In the genomic region with DNA sequence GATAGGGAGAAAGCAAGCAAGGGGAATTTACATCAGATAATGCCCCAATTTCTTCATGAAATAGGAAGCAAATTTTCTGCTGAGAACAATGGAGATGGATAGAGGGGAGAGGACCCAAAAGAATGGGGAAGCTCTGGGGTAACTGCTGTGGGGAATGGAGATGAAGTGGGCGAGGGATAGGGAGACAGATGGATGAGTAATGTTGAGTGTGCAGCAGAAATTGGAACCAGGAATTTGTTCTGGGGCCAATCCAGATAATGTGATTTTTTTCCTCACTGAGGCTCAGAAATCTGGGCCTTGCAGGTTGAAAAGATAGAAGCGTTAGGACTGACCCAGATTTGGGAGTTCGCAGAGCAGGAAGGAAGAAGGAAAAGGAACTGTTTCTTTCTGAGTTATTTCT, we compare ENCODE assay signal across 15 cellular contexts. TPM values are rescaled to one million over a fixed set of nuclear protein-coding genes. Genes with fewer than 3 reads are reported as not detected.
DNase-seq lines count a peak whose midpoint lies in the region; TF ChIP-seq lines count a peak whose summit lies in the region.
"Had no signal": no experiment of that assay in that cellular context is flagged by ENCODE, and none has a peak within 500 bp of the region (broad histone marks: within the 10 kb centered on the region; RNA-seq: fewer than 3 reads in every experiment).

No MANE protein-coding gene starts in this region.

- POLR2A ChIA-PET in RWPE1 (lab: Yijun Ruan, JAX; ENCODE audit: low non-redundant PET): no interaction called here

- TF ChIP-seq CTCF in RWPE1 (conservative IDR thresholded peaks at IDR 0.05; ENCODE audit: low read depth): no peak
- TF ChIP-seq CTCF in suprapubic skin (IDR thresholded peaks at IDR 0.05): no peak
- TF ChIP-seq CTCF in GM13977 (IDR thresholded peaks at IDR 0.05; ENCODE audit: extremely low read depth, insufficient read depth, missing control alignments): no peak

- H3K9me3 ChIP-seq in skeletal muscle satellite cell (replicated peaks; ENCODE audit: low read length): no peaks in the 10 kb centered on the region
- no peaks in the 10 kb centered on the region for H3K9me3 ChIP-seq in suprapubic skin

- no peak for TF ChIP-seq POLR2A in suprapubic skin (IDR thresholded peaks at IDR 0.05)

- no peak for TF ChIP-seq EP300 in suprapubic skin (IDR thresholded peaks at IDR 0.05)

- H3K4me1 ChIP-seq in skeletal muscle satellite cell (ENCODE audit: control insufficient read depth, insufficient read depth, low read length) (peaks cover 49% of the 10 kb centered on the region), suprapubic skin (peaks cover 10% of the 10 kb centered on the region)

- WGBS in suprapubic skin: 34% methylated on average over 3 of the region's 3 CpGs

- in situ Hi-C loops in GM13977 (cut with MboI; ENCODE audit: low pct_unique_long_range_greater_than_20kb, low sequenced_read_pairs, unreplicated experiment): no loop called here

- no peak overlapping the region for H3K4me3 ChIP-seq in skeletal muscle satellite cell (ENCODE audit: low read length)
- no peak overlapping the region for H3K4me3 ChIP-seq in suprapubic skin
- H3K4me3 ChIP-seq: PC-9 had no signal

- H3K27ac ChIP-seq in RWPE1: no peak overlapping the region
- peak overlapping the region; percentile 54 for H3K27ac ChIP-seq in epithelial cell of prostate
- no peak overlapping the region for H3K27ac ChIP-seq in suprapubic skin
- H3K27ac ChIP-seq: PC-9 had no signal

- H3K9ac ChIP-seq in skeletal muscle satellite cell (ENCODE audit: low read depth, low read length): peak overlapping the region; percentile 46

- H3K4me2 ChIP-seq in skeletal muscle satellite cell (ENCODE audit: low read length): peak overlapping the region; percentile 57
- H3K4me2 ChIP-seq: PC-9 had no signal

- peak; percentile 78 for DNase-seq in EH (ENCODE audit: low read depth)
- peak; percentile 58 for DNase-seq in RWPE1 (ENCODE audit: low spot score)
- DNase-seq in epithelial cell of prostate (ENCODE audit: low read depth, low spot score): no peak
- DNase-seq in NCI-H2196 (lab: John Stamatoyannopoulos, UW; ENCODE audit: unreplicated experiment): no peak
- no peak for DNase-seq in suprapubic skin (ENCODE audit: low spot score in 2 of 2)
- DNase-seq in GM13977 (ENCODE audit: low spot score): no peak
- no peak for DNase-seq in cortex of kidney (lab: John Stamatoyannopoulos, UW)
- DNase-seq: activated CD4-positive, alpha-beta memory T cell treated with anti-CD3 and anti-CD28 coated beads for 36 hours; KG1; naive thymus-derived CD8-positive, alpha-beta T cell; NCI-H2107; T1000 had no signal

- CTCF ChIA-PET in RWPE1 (lab: Yijun Ruan, JAX): no interaction called here

- H3K36me3 ChIP-seq in skeletal muscle satellite cell (ENCODE audit: insufficient read depth, low read length) (no peaks in the 10 kb centered on the region), suprapubic skin (no peaks in the 10 kb centered on the region)

- H3K27me3 ChIP-seq in skeletal muscle satellite cell (ENCODE audit: control insufficient read depth, insufficient read depth, low read length) (no peaks in the 10 kb centered on the region), suprapubic skin (no peaks in the 10 kb centered on the region)

RNA-seq across cellular contexts. Expression of gene MRC1, which starts 24.4 kb away (rescaled TPM):
- total RNA-seq in skeletal muscle satellite cell (2012; rRNA removed): under 0.01 TPM in 2 replicates
- 1 to 10 TPM; 3.3 to 9.8 (median 5.9) TPM for total RNA-seq in suprapubic skin
- total RNA-seq: activated T-helper 2 cell treated with anti-CD3 and anti-CD28 coated beads, Interferon-gamma antibody, Interleukin-2, Interleukin-4, amounts not matched to agents 10 μg/mL and 5 μg/mL and 100 μg/mL, durations not matched to agents 14 hours and 24 hours and 36 hours had no signal

RNA-seq across cellular contexts. Expression of gene TMEM236, which starts 32.7 kb away (rescaled TPM):
- total RNA-seq in skeletal muscle satellite cell (2012; rRNA removed): under 0.01 and 0.25 TPM in 2 replicates
- under 1 TPM in 3 of 4 donors, not detected in 1; 0.11 to 0.39 (median 0.13) TPM for total RNA-seq in suprapubic skin

Comparison
In these comparisons a context has a peak if more than half of its experiments do, and no peak if none do; other contexts are left out.
1. DNase-seq: peak in EH (single experiment) and RWPE1 (single experiment); none in epithelial cell of prostate (single experiment), NCI-H2196 (single experiment), suprapubic skin (0 of 2), GM13977 (single experiment) and cortex of kidney (single experiment).